14 cellular contexts compared by ENCODE assay signal in genomic region chrX:24245201-24245600, GRCh38.
DNase-seq lines count a peak whose midpoint lies in the region; ATAC-seq and TF ChIP-seq lines count a peak whose summit lies in the region.
"Had no signal": no experiment of that assay in that cellular context is flagged by ENCODE, and none has a peak within 500 bp of the region (broad histone marks: within the 10 kb centered on the region; RNA-seq: fewer than 3 reads in every experiment).

No MANE protein-coding gene starts in this region.

- no peaks in the 10 kb centered on the region for H3K27me3 ChIP-seq in ACC112 (ENCODE audit: insufficient read depth, low read length)
- H3K27me3 ChIP-seq in naive thymus-derived CD4-positive, alpha-beta T cell (ENCODE audit: control insufficient read depth in 2 of 2, insufficient read depth in 2 of 2, low read length in 2 of 2) = no peaks in the 10 kb centered on the region

- no peaks in the 10 kb centered on the region for H3K9me3 Mint-ChIP-seq in HFFc6
- H3K9me3 Mint-ChIP-seq in naive thymus-derived CD4-positive, alpha-beta T cell = no peaks in the 10 kb centered on the region
- H3K9me3 Mint-ChIP-seq: central memory CD8-positive, alpha-beta T cell had no signal

- intact Hi-C loops in naive thymus-derived CD4-positive, alpha-beta T cell (cut with micrococcal nuclease) = no loop called here

- no peak for TF ChIP-seq CTCF in HFFc6 (IDR thresholded peaks at IDR 0.05)

- ATAC-seq in naive thymus-derived CD4-positive, alpha-beta T cell = no peak
- ATAC-seq in HG03139 (IDR thresholded peaks at IDR 0.05; ENCODE audit: unreplicated experiment) = no peak

- CTCF ChIA-PET in naive thymus-derived CD4-positive, alpha-beta T cell (lab: Charles Lee) = no interaction called here

- H3K79me2 ChIP-seq in ACC112 (ENCODE audit: control insufficient read depth, insufficient read depth, low read length, unreplicated experiment) = no peaks in the 10 kb centered on the region

- peak overlapping the region; percentile 59 for H3K27ac Mint-ChIP-seq in HFFc6
- no peak overlapping the region for H3K27ac Mint-ChIP-seq in naive thymus-derived CD4-positive, alpha-beta T cell
- H3K27ac Mint-ChIP-seq: CD14-positive monocyte had no signal

- H3K4me3 Mint-ChIP-seq in HFFc6 = peak overlapping the region; percentile 63
- H3K4me3 Mint-ChIP-seq in naive thymus-derived CD4-positive, alpha-beta T cell = no peak overlapping the region
- H3K4me3 Mint-ChIP-seq: CD14-positive monocyte; central memory CD8-positive, alpha-beta T cell had no signal

- H2AFZ ChIP-seq in ACC112 (ENCODE audit: low read length, unreplicated experiment) = no peak overlapping the region

- no peaks in the 10 kb centered on the region for H3K36me3 ChIP-seq in ACC112 (ENCODE audit: insufficient read depth, low read length)
- no peaks in the 10 kb centered on the region for H3K36me3 ChIP-seq in naive thymus-derived CD4-positive, alpha-beta T cell (ENCODE audit: control insufficient read depth in 2 of 3, insufficient read depth in 3 of 3, low read length in 3 of 3)

- H3K27ac ChIP-seq in ACC112 (ENCODE audit: low read depth, low read length) = peak overlapping the region; percentile 70
- no peak overlapping the region for H3K27ac ChIP-seq in naive thymus-derived CD4-positive, alpha-beta T cell (ENCODE audit: low read depth, low read length)

- DNase-seq in HFFc6 (peak; percentile 65), amniotic epithelial cell (ENCODE audit: low read depth) (peak; percentile 93), glomerular visceral epithelial cell (ENCODE audit: extremely low spot score) (peak; percentile 18), DMS53 treated with DMSO at 0.1 percent for 48 hours (lab: John Stamatoyannopoulos, UW; ENCODE audit: unreplicated experiment) (no peak)
- no peak for DNase-seq in naive thymus-derived CD4-positive, alpha-beta T cell
- DNase-seq in activated T-cell treated with anti-CD3 and anti-CD28 coated beads, Interleukin-2, amount 50 U/mL, for 1 hour = no peak
- DNase-seq: activated T-cell treated with anti-CD3 and anti-CD28 coated beads for 4 hours, head of caudate nucleus, midbrain, NCI-H1436 treated with DMSO at 0.1 percent for 48 hours had no signal

- no peaks in the 10 kb centered on the region for H3K27me3 Mint-ChIP-seq in HFFc6 (ENCODE audit: insufficient read depth)
- H3K27me3 Mint-ChIP-seq in naive thymus-derived CD4-positive, alpha-beta T cell = peaks cover 0 to 4% (median 0%) of the 10 kb centered on the region in 5 donors
- H3K27me3 Mint-ChIP-seq: central memory CD8-positive, alpha-beta T cell had no signal

- H3K36me3 Mint-ChIP-seq in HFFc6 (ENCODE audit: low read depth) = no peaks in the 10 kb centered on the region
- no peaks in the 10 kb centered on the region for H3K36me3 Mint-ChIP-seq in naive thymus-derived CD4-positive, alpha-beta T cell
- H3K36me3 Mint-ChIP-seq: CD14-positive monocyte had no signal

- POLR2A ChIA-PET in naive thymus-derived CD4-positive, alpha-beta T cell (lab: Charles Lee) = no interaction called here

- peaks cover 44% of the 10 kb centered on the region for H3K4me1 ChIP-seq in ACC112 (ENCODE audit: control insufficient read depth, insufficient read depth, low read length, unreplicated experiment)
- H3K4me1 ChIP-seq in naive thymus-derived CD4-positive, alpha-beta T cell (ENCODE audit: control insufficient read depth in 2 of 2, insufficient read depth in 2 of 2, low read length in 2 of 2) = no peaks in the 10 kb centered on the region

- H3K9me3 ChIP-seq in naive thymus-derived CD4-positive, alpha-beta T cell (ENCODE audit: control insufficient read depth in 2 of 3, low read length in 3 of 3) = no peaks in the 10 kb centered on the region

- H3K4me1 Mint-ChIP-seq in HFFc6 (ENCODE audit: low read depth) = peaks cover 47% of the 10 kb centered on the region
- H3K4me1 Mint-ChIP-seq in naive thymus-derived CD4-positive, alpha-beta T cell = no peaks in the 10 kb centered on the region
- H3K4me1 Mint-ChIP-seq: central memory CD8-positive, alpha-beta T cell had no signal

- H3K4me3 ChIP-seq in ACC112 (ENCODE audit: low read depth, low read length) = no peak overlapping the region
- no peak overlapping the region for H3K4me3 ChIP-seq in naive thymus-derived CD4-positive, alpha-beta T cell (ENCODE audit: low read length)

Comparison
In these comparisons a context has a peak if more than half of its experiments do, and no peak if none do; other contexts are left out.
1. DNase-seq: peak in HFFc6 (single experiment), amniotic epithelial cell (single experiment) and glomerular visceral epithelial cell (single experiment); none in naive thymus-derived CD4-positive, alpha-beta T cell (0 of 9), DMS53 treated with DMSO at 0.1 percent for 48 hours (single experiment) and activated T-cell treated with anti-CD3 and anti-CD28 coated beads, Interleukin-2, amount 50 U/mL, for 1 hour (single experiment).